Comparison of ENCODE assay signal across 1 cellular context in genomic region chr3:120093923-120094775, GRCh38.
A peak's percentile ranks its signal among the peaks of the same experiment; 100 is the strongest.
TF ChIP-seq lines count a peak whose summit lies in the region.

Gene GSK3B (minus strand): TSS chr3:120094447. CDS start chr3:120093434, 1,013 bp downstream.

TF ChIP-seq in HepG2, 621 proteins besides CTCF, POLR2A, EP300 and RAD21 (continued from another document and continues in another):
- TF ChIP-seq ZHX1 (CRISPR knock-in tag; IDR thresholded peaks at IDR 0.05; ENCODE audit: low read depth) (no peak; the same call in 1 of the 2 replicates), ZNF660 (CRISPR knock-in tag; IDR thresholded peaks at IDR 0.05; ENCODE audit: borderline replicate concordance, low read depth) (no peak), EHMT2 (IDR thresholded peaks at IDR 0.05; ENCODE audit: borderline replicate concordance, low read depth, low read length) (no peak), MTF2 (CRISPR knock-in tag; IDR thresholded peaks at IDR 0.05; ENCODE audit: borderline replicate concordance) (no peak), KDM5B (CRISPR knock-in tag; IDR thresholded peaks at IDR 0.05; ENCODE audit: borderline replicate concordance) (peak; percentile 79), LCORL (IDR thresholded peaks at IDR 0.05) (no peak), LCORL (CRISPR knock-in tag; IDR thresholded peaks at IDR 0.05) (0 out of 2 replicates have a peak, but pooled peaks have one; percentile 16), SP1 (IDR thresholded peaks at IDR 0.05) (no peak), SP1 (CRISPR knock-in tag; IDR thresholded peaks at IDR 0.05) (0 out of 2 replicates have a peak, but pooled peaks have one; percentile 28), FOXJ3 (CRISPR knock-in tag; IDR thresholded peaks at IDR 0.05; ENCODE audit: borderline replicate concordance) (no peak), ATF7 (IDR thresholded peaks at IDR 0.05) (no peak), ATF7 (CRISPR knock-in tag; IDR thresholded peaks at IDR 0.05) (no peak), ZNF572 (CRISPR knock-in tag; IDR thresholded peaks at IDR 0.05) (no peak), DR1 (CRISPR knock-in tag; IDR thresholded peaks at IDR 0.05) (no peak; the same call in 1 of the 2 replicates), IKZF5 (CRISPR knock-in tag; IDR thresholded peaks at IDR 0.05) (peak; percentile 48), ARID2 (CRISPR knock-in tag; IDR thresholded peaks at IDR 0.05; ENCODE audit: borderline replicate concordance) (0 out of 2 replicates have a peak, but pooled peaks have one; percentile 29), ZNF12 (CRISPR knock-in tag; IDR thresholded peaks at IDR 0.05) (no peak), SIX1 (CRISPR knock-in tag; IDR thresholded peaks at IDR 0.05; ENCODE audit: borderline replicate concordance) (no peak), FLYWCH1 (CRISPR knock-in tag; IDR thresholded peaks at IDR 0.05) (no peak), ZNF382 (CRISPR knock-in tag; IDR thresholded peaks at IDR 0.05; ENCODE audit: borderline replicate concordance) (no peak), MZF1 (CRISPR knock-in tag; IDR thresholded peaks at IDR 0.05; ENCODE audit: borderline replicate concordance) (no peak), GZF1 (CRISPR knock-in tag; IDR thresholded peaks at IDR 0.05) (no peak), ZMYM4 (CRISPR knock-in tag; IDR thresholded peaks at IDR 0.05) (no peak), ZNF609 (CRISPR knock-in tag; IDR thresholded peaks at IDR 0.05; ENCODE audit: borderline replicate concordance) (no peak), ZBTB7A (CRISPR knock-in tag; IDR thresholded peaks at IDR 0.05) (no peak), HNRNPK (IDR thresholded peaks at IDR 0.05; ENCODE audit: low read depth, low read length, poor library complexity, severe bottlenecking) (peak; percentile 99), MIER3 (CRISPR knock-in tag; IDR thresholded peaks at IDR 0.05; ENCODE audit: borderline replicate concordance) (no peak), ISX (CRISPR knock-in tag; conservative IDR thresholded peaks at IDR 0.05) (0 out of 2 replicates have a peak, but pooled peaks have one; percentile 43), SPEN (CRISPR knock-in tag; IDR thresholded peaks at IDR 0.05; ENCODE audit: low read depth) (peak; percentile 39), NFIB (CRISPR knock-in tag; IDR thresholded peaks at IDR 0.05; ENCODE audit: borderline replicate concordance) (no peak), FOXK2 (IDR thresholded peaks at IDR 0.05) (no peak), ATF2 (CRISPR knock-in tag; IDR thresholded peaks at IDR 0.05) (no peak), ZNF710 (CRISPR knock-in tag; IDR thresholded peaks at IDR 0.05; ENCODE audit: borderline replicate concordance) (no peak), BCLAF1 (IDR thresholded peaks at IDR 0.05) (no peak), ZNF678 (CRISPR knock-in tag; IDR thresholded peaks at IDR 0.05) (0 out of 2 replicates have a peak, but pooled peaks have one; percentile 46), TSC22D2 (CRISPR knock-in tag; IDR thresholded peaks at IDR 0.05; ENCODE audit: borderline replicate concordance) (peak; percentile 64; the same call in 1 of the 2 replicates), ZSCAN9 (CRISPR knock-in tag; IDR thresholded peaks at IDR 0.05; ENCODE audit: borderline replicate concordance) (peak; percentile 49; the same call in 1 of the 2 replicates), RFXAP (CRISPR knock-in tag; IDR thresholded peaks at IDR 0.05; ENCODE audit: borderline replicate concordance) (no peak), BCL3 (CRISPR knock-in tag; IDR thresholded peaks at IDR 0.05) (no peak; the same call in 1 of the 2 replicates), GABPA (IDR thresholded peaks at IDR 0.05; ENCODE audit: low read depth, low read length) (no peak; the same call in 1 of the 2 replicates), GABPA (CRISPR knock-in tag; IDR thresholded peaks at IDR 0.05; ENCODE audit: low read depth) (no peak; the same call in none of the 2 replicates), FOXO1 (CRISPR knock-in tag; IDR thresholded peaks at IDR 0.05) (no peak), CEBPG (CRISPR knock-in tag; IDR thresholded peaks at IDR 0.05) (no peak), STAT5B (CRISPR knock-in tag; IDR thresholded peaks at IDR 0.05) (no peak), ZNF441 (CRISPR knock-in tag; IDR thresholded peaks at IDR 0.05; ENCODE audit: borderline replicate concordance) (no peak), ZNF713 (CRISPR knock-in tag; IDR thresholded peaks at IDR 0.05) (no peak), ZNF75D (CRISPR knock-in tag; IDR thresholded peaks at IDR 0.05; ENCODE audit: borderline replicate concordance) (no peak), ZNF263 (CRISPR knock-in tag; IDR thresholded peaks at IDR 0.05) (peak; percentile 93)
